19 cellular contexts compared by ENCODE assay signal in the genomic region with DNA sequence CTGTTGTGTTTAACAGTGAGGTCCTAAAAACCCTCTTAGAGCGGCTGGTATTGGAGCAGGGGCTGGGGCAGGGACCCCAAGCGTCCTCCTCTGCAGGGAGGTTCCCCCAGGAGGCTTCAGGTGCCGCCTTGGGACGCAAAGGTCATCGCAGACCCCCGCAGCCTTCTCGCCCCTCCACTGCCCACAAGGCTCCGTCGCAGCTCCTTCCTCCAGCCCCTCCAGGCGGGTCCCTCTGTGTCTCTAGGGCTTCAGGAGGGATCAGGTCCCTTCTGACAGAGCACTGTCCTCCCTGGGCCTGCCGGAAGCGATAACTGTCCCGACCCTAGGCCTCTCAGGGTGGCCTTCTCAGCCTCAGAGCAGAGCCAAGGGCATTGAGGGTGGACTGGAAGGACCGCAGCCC. TPM values are rescaled to one million over a fixed set of nuclear protein-coding genes. Genes with fewer than 3 reads are reported as not detected.
DNase-seq lines count a peak whose midpoint lies in the region; ATAC-seq, FAIRE-seq and TF ChIP-seq lines count a peak whose summit lies in the region.
"Had no signal": no experiment of that assay in that cellular context is flagged by ENCODE, and none has a peak within 500 bp of the region (broad histone marks: within the 10 kb centered on the region; RNA-seq: fewer than 3 reads in every experiment).

No MANE protein-coding gene starts in this region.

- peaks cover 10 to 22% of the 10 kb centered on the region in 2 experiments for H4K20me1 ChIP-seq in H1 (replicated peaks in 1 of 2; ENCODE audit: control insufficient read depth in 1 of 2, insufficient read depth in 2 of 2, low read length in 2 of 2)

- H3K9me3 Mint-ChIP-seq in progenitor cell of endocrine pancreas (ENCODE audit: low read depth): no peaks in the 10 kb centered on the region
- H3K9me3 Mint-ChIP-seq: HFFc6, naive B cell had no signal

- FAIRE-seq in H1 (lab: Jason Lieb, UNC): no peak
- FAIRE-seq: bronchial epithelial cell had no signal

- H4K5ac ChIP-seq in H1 (ENCODE audit: insufficient read length, low read depth, low read length): no peak overlapping the region

- H3K4me1 ChIP-seq in right atrium auricular region: peaks cover 0 to 50% of the 10 kb centered on the region in 2 donors
- peaks cover 0 to 3% (median 3%) of the 10 kb centered on the region in 4 experiments; a peak in 6 of 7 replicates for H3K4me1 ChIP-seq in H1 (replicated peaks in 1 of 4; ENCODE audit: control insufficient read depth in 3 of 4, insufficient read depth in 4 of 4, low read length in 3 of 4)

- TF ChIP-seq POLR2A in H1 (IDR thresholded peaks at IDR 0.05; ENCODE audit: control extremely low read depth in 1 of 2, low read depth in 2 of 2, low read length in 2 of 2): no peak

- H3K36me3 ChIP-seq in right atrium auricular region (peaks cover 1% of the 10 kb centered on the region), H1 (ENCODE audit: control insufficient read depth in 2 of 4, insufficient read depth in 4 of 4, low read length in 3 of 4) (no peaks in the 10 kb centered on the region)

- H2BK12ac ChIP-seq in H1 (ENCODE audit: low read depth, low read length): no peak overlapping the region

- no peak overlapping the region for H3K4ac ChIP-seq in H1 (replicated peaks; ENCODE audit: insufficient read length, low read depth, low read length)

- H4K91ac ChIP-seq in H1 (replicated peaks; ENCODE audit: insufficient read length, low read length): no peak overlapping the region

- no peak for TF ChIP-seq RAD21 in H1 (IDR thresholded peaks at IDR 0.05 in 1 of 2, conservative IDR thresholded peaks at IDR 0.05 in 1 of 2; ENCODE audit: low read depth in 2 of 2, low read length in 2 of 2)

- H3K27me3 Mint-ChIP-seq in progenitor cell of endocrine pancreas: no peaks in the 10 kb centered on the region
- H3K27me3 Mint-ChIP-seq: naive B cell had no signal

- no peaks in the 10 kb centered on the region for H3K9me3 ChIP-seq in right atrium auricular region
- H3K9me3 ChIP-seq in H1 (ENCODE audit: insufficient read depth in 2 of 2, low read depth in 1 of 2, low read length in 1 of 2): no peaks in the 10 kb centered on the region
- H3K9me3 ChIP-seq: Peyer's patch, suprapubic skin had no signal

- H2BK5ac ChIP-seq in H1 (ENCODE audit: low read depth, low read length): no peak overlapping the region

- no peak overlapping the region for H2AK5ac ChIP-seq in H1 (ENCODE audit: low read depth, low read length)

- H3K14ac ChIP-seq in H1 (ENCODE audit: insufficient read length): no peak overlapping the region

- H2BK120ac ChIP-seq in H1 (replicated peaks; ENCODE audit: low read depth, low read length): no peak overlapping the region

- H4K8ac ChIP-seq in H1 (ENCODE audit: extremely low read depth, insufficient read depth, low read length): peak overlapping the region; percentile 51; the same call in 1 of the 2 replicates

- H2AFZ ChIP-seq in H1 (ENCODE audit: low read length): no peak overlapping the region

- H3K79me1 ChIP-seq in H1 (ENCODE audit: low read depth, low read length): no peaks in the 10 kb centered on the region

- no peak overlapping the region for H2BK20ac ChIP-seq in H1 (ENCODE audit: low read length)

- peaks cover 19% of the 10 kb centered on the region for H3K36me3 Mint-ChIP-seq in progenitor cell of endocrine pancreas (ENCODE audit: insufficient read depth)

- H2BK15ac ChIP-seq in H1 (ENCODE audit: low read length): no peak overlapping the region

- H3K79me2 ChIP-seq in H1 (ENCODE audit: control insufficient read depth in 1 of 2, insufficient read depth in 2 of 2, low read length in 2 of 2): no peaks in the 10 kb centered on the region

- H3K18ac ChIP-seq in H1 (ENCODE audit: extremely low read depth, low read length): no peak overlapping the region

- peak overlapping the region; percentile 3 for H3K27ac Mint-ChIP-seq in progenitor cell of endocrine pancreas
- H3K27ac Mint-ChIP-seq: HFFc6 had no signal

- H3K4me3 Mint-ChIP-seq in progenitor cell of endocrine pancreas (ENCODE audit: low read depth): no peak overlapping the region
- H3K4me3 Mint-ChIP-seq: HFFc6 had no signal

- no peak for TF ChIP-seq EP300 in H1 (IDR thresholded peaks at IDR 0.05; ENCODE audit: borderline replicate concordance in 1 of 2, low read depth in 2 of 2, low read length in 2 of 2)

- DNase-seq in right atrium auricular region (ENCODE audit: low spot score) (no peak), left cardiac atrium (no peak), H1 (ENCODE audit: low read depth in 1 of 2, low spot score in 2 of 2) (no peak), progenitor cell of endocrine pancreas (ENCODE audit: low spot score, unreplicated experiment) (no peak), NCI-H128 (lab: John Stamatoyannopoulos, UW; ENCODE audit: unreplicated experiment) (no peak), NK-92 (lab: John Stamatoyannopoulos, UW; ENCODE audit: unreplicated experiment) (no peak)
- DNase-seq: activated CD4-positive, alpha-beta T cell treated with anti-CD3 and anti-CD28 coated beads for 48 hours; activated effector memory CD4-positive, alpha-beta T cell treated with Interleukin-2 at 50 U/mL for 16 hours; head of caudate nucleus; HFFc6; naive B cell; NCI-H2029 treated with DMSO at 0.1 percent for 48 hours; NCI-H526 treated with DMSO at 0.1 percent for 48 hours; Peyer's patch; T-helper 1 cell had no signal

- H3K23me2 ChIP-seq in H1 (ENCODE audit: low read depth, low read length): no peaks in the 10 kb centered on the region

- no peak overlapping the region for H3K4me2 ChIP-seq in H1 (ENCODE audit: insufficient read depth in 1 of 2, low read depth in 2 of 2, low read length in 2 of 2)

- TF ChIP-seq CTCF in right atrium auricular region (IDR thresholded peaks at IDR 0.05): no peak
- TF ChIP-seq CTCF in H1 (IDR thresholded peaks at IDR 0.05; ENCODE audit: control extremely low read depth in 1 of 3, insufficient read depth in 1 of 3, low read depth in 1 of 3, low read length in 3 of 3): no peak
- no peak for TF ChIP-seq CTCF in progenitor cell of endocrine pancreas (IDR thresholded peaks at IDR 0.05; ENCODE audit: unreplicated experiment)

- 93% methylated on average over 12 of the region's 14 CpGs; no CpG with 5 or more reads in 1 of the 2 experiments for WGBS in H1 (ENCODE audit: extremely low coverage in 1 of 2, insufficient coverage in 1 of 2, insufficient read length in 1 of 2, insufficient replicate concordance in 2 of 2, low coverage in 1 of 2, low lambda C conversion rate in 2 of 2, missing lambda C conversion rate in 1 of 2), 2 experiments

- intact Hi-C loops in left cardiac atrium (cut with DNase I): loop anchor here in 1 of 2 donors (5.0 kb wide), 2 partner anchors 67 to 107 kb away; partner anchors contain the start of gene FOXK1

- no peak overlapping the region for H3K56ac ChIP-seq in H1 (replicated peaks; ENCODE audit: insufficient read length, low read depth, low read length)

- CTCF ChIA-PET in H1 (lab: Charles Lee; ENCODE audit: partially characterized antibody): interaction anchor here (0.6 to 4.0 kb wide), 4 partner anchors 17 to 138 kb away, joined by 3 to 13 read pairs (median 4); no protein-coding TSS in a partner anchor

- H3K4me3 ChIP-seq in right atrium auricular region (no peak overlapping the region), H1 (ENCODE audit: extremely low read depth in 1 of 4, insufficient read depth in 2 of 4, low read depth in 3 of 4, low read length in 4 of 4) (no peak overlapping the region)
- H3K4me3 ChIP-seq: Peyer's patch, suprapubic skin had no signal

- H3K9ac ChIP-seq in H1 (replicated peaks in 1 of 4; ENCODE audit: extremely low read depth in 1 of 4, low read depth in 3 of 4, low read length in 3 of 4): no peak overlapping the region

- POLR2A ChIA-PET in H1 (lab: Charles Lee; ENCODE audit: partially characterized antibody): no interaction called here

- H3K27ac ChIP-seq in right atrium auricular region: peak overlapping the region; percentile 39 to 88
- no peak overlapping the region for H3K27ac ChIP-seq in H1 (ENCODE audit: low read depth, low read length)
- H3K27ac ChIP-seq: Peyer's patch had no signal

- H3K4me1 Mint-ChIP-seq in progenitor cell of endocrine pancreas (ENCODE audit: low read depth): peaks cover 24% of the 10 kb centered on the region

- no peak for ATAC-seq in left cardiac atrium
- ATAC-seq in HG03571 (IDR thresholded peaks at IDR 0.05; ENCODE audit: unreplicated experiment): no peak
- no peak for ATAC-seq in GM21360 (IDR thresholded peaks at IDR 0.05; ENCODE audit: unreplicated experiment)

- H3K27me3 ChIP-seq in right atrium auricular region (no peaks in the 10 kb centered on the region), H1 (replicated peaks in 1 of 4; ENCODE audit: control insufficient read depth in 3 of 4, extremely low read depth in 1 of 4, insufficient read depth in 3 of 4, low read length in 3 of 4) (peaks cover 0 to 20% (median 14%) of the 10 kb centered on the region in 4 experiments; a peak in 6 of 7 replicates)
- H3K27me3 ChIP-seq: Peyer's patch, suprapubic skin had no signal

- H3K23ac ChIP-seq in H1 (ENCODE audit: insufficient read length): no peak overlapping the region

TF ChIP-seq in H1, 55 proteins besides CTCF, POLR2A, EP300 and RAD21:
- no peak for TF ChIP-seq YY1 (IDR thresholded peaks at IDR 0.05; ENCODE audit: low read depth, low read length)

RNA-seq across cellular contexts. Expression of gene AP5Z1, which starts 26.1 kb away (rescaled TPM):
- 1 to 10 TPM; 7.5 to 9.2 TPM for total RNA-seq in right atrium auricular region
- 10 to 100 TPM; 14.0 to 18.8 TPM for total RNA-seq in left cardiac atrium
- 21.9 and 24.7 TPM in 2 replicates for total RNA-seq in H1 (2021; fragmentation: NEBNext Ultra II Directional; extraction: Animal tissue kit (Norgen Biotek cat#: 25700))
- 24.0 and 34.3 TPM in 2 replicates for polyA plus RNA-seq in H1 (2011; rRNA removed)
- polyA plus RNA-seq in H1 (2011; cell fraction: cytosol; rRNA removed): 22.3 TPM
- 104 TPM for polyA plus RNA-seq in H1 (2011; cell fraction: nucleus; rRNA removed)
- 16.2 to 22.9 TPM (median 21.4 TPM) in 4 replicates for polyA plus RNA-seq in H1 (2012, experiment 1 of 2)
- 21.4 TPM for polyA plus RNA-seq in H1 (2012, experiment 2 of 2)
- polyA plus RNA-seq in H1 (2013, experiment 1 of 2): 12.8 TPM
- polyA plus RNA-seq in H1 (2013, experiment 2 of 2): 11.1 TPM
- polyA minus RNA-seq in H1 (2011; rRNA and poly(A)+ RNA removed): 6.7 and 7.7 TPM in 2 replicates
- polyA minus RNA-seq in H1 (2011; cell fraction: cytosol; rRNA and poly(A)+ RNA removed): 13.6 TPM
- 32.2 TPM for polyA minus RNA-seq in H1 (2011; cell fraction: nucleus; rRNA and poly(A)+ RNA removed)
- 41.0 and 42.8 TPM in 2 replicates for total RNA-seq in progenitor cell of endocrine pancreas
